33 cellular contexts compared by ENCODE assay signal in the genomic region with DNA sequence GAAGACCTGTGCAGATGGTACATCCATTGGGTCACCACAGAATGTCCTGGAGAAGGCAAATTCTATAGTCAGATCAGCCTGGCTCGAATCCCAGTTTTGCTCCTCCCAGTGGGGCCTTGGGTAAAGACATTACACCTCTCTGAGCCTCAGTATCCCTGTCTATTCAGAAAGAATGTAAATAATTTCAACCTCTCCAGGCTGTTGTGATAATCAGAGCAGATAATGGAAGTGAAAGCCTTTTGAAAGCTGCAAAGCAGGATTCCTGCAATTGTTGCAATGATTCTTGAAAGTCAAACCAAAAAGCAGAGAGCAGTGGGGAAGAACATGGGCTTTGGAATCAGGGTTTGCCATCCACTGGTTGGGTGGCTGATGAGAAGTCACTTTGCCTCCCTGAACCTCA.
"Had no signal": no experiment of that assay in that cellular context is flagged by ENCODE, and none has a peak within 500 bp of the region (broad histone marks: within the 10 kb centered on the region; RNA-seq: fewer than 3 reads in every experiment).

No MANE protein-coding gene starts in this region.

- H3K36me3 ChIP-seq: brain microvascular endothelial cell, SJCRH30, WERI-Rb-1 had no signal

- H3K9me3 Mint-ChIP-seq: activated CD4-positive, alpha-beta memory T cell treated with anti-CD3 and anti-CD28 coated beads, Interleukin-2, amount 10 ng/mL, durations not matched to agents 7 days and 5 days; activated naive CD8-positive, alpha-beta T cell treated with anti-CD3 and anti-CD28 coated beads for 36 hours; activated T-cell treated with anti-CD3 and anti-CD28 coated beads, Interleukin-2, amount 50 U/mL, for 72 hours; activated T-helper 17 cell treated with anti-CD3 and anti-CD28 coated beads, Interleukin-2, amount 50 U/mL, for 72 hours had no signal

- H3K4me3 ChIP-seq: SJCRH30, SK-N-MC had no signal

- DNase-seq: activated CD4-positive, alpha-beta memory T cell treated with anti-CD3 and anti-CD28 coated beads, Interleukin-2, amount 10 ng/mL, durations not matched to agents 7 days and 5 days; activated CD4-positive, alpha-beta T cell treated with anti-CD3 and anti-CD28 coated beads for 1 hour; activated CD4-positive, alpha-beta T cell treated with anti-CD3 and anti-CD28 coated beads for 48 hours; activated CD4-positive, CD25-positive, alpha-beta regulatory T cell; activated CD8-positive, alpha-beta memory T cell treated with anti-CD3 and anti-CD28 coated beads for 24 hours; activated CD8-positive, alpha-beta memory T cell treated with anti-CD3 and anti-CD28 coated beads, Interleukin-2, amount 10 ng/mL, durations not matched to agents 7 days and 5 days; activated CD8-positive, alpha-beta memory T cell treated with anti-CD3 and anti-CD28 coated beads, Interleukin-2, amount 50 U/mL, for 48 hours; activated effector memory CD4-positive, alpha-beta T cell treated with anti-CD3 and anti-CD28 coated beads, Interleukin-2, amount 50 U/mL, for 16 hours; activated naive CD4-positive, alpha-beta T cell; activated naive CD4-positive, alpha-beta T cell treated with anti-CD3 and anti-CD28 coated beads, Interleukin-2, amount 50 U/mL, for 16 hours; activated naive CD8-positive, alpha-beta T cell treated with anti-CD3 and anti-CD28 coated beads for 36 hours; activated T-cell treated with anti-CD3 and anti-CD28 coated beads, Interleukin-2, amount 50 U/mL, for 72 hours; amniotic stem cell; aorta; brain microvascular endothelial cell; central memory CD4-positive, alpha-beta T cell; NCI-H1105; NCI-H1417 treated with DMSO at 0.1 percent for 48 hours; NCI-H187 treated with DMSO at 0.1 percent for 48 hours; NCI-H2081; NCI-H226; NCI-H510A; NCI-H526; NCI-H748 treated with DMSO at 0.1 percent for 48 hours; NK-92 treated with Interleukin-12 subunit alpha and Interleukin-12 subunit beta, amount 100 ng/mL, for 24 hours; PC-3; SJCRH30; T1000; WERI-Rb-1 had no signal

- H3K36me3 Mint-ChIP-seq: activated CD8-positive, alpha-beta memory T cell treated with anti-CD3 and anti-CD28 coated beads, Interleukin-2, amount 10 ng/mL, durations not matched to agents 7 days and 5 days; activated naive CD8-positive, alpha-beta T cell treated with anti-CD3 and anti-CD28 coated beads for 36 hours had no signal

- H3K27me3 ChIP-seq: SJCRH30 had no signal

- H3K27ac ChIP-seq: brain microvascular endothelial cell, RWPE1, SJCRH30, SK-N-MC, WERI-Rb-1 had no signal

- H3K4me3 Mint-ChIP-seq: activated CD4-positive, alpha-beta memory T cell treated with anti-CD3 and anti-CD28 coated beads, Interleukin-2, amount 10 ng/mL, durations not matched to agents 7 days and 5 days; activated CD8-positive, alpha-beta memory T cell treated with anti-CD3 and anti-CD28 coated beads, Interleukin-2, amount 10 ng/mL, durations not matched to agents 7 days and 5 days; activated naive CD8-positive, alpha-beta T cell treated with anti-CD3 and anti-CD28 coated beads for 36 hours; activated T-cell treated with anti-CD3 and anti-CD28 coated beads, Interleukin-2, amount 50 U/mL, for 72 hours; activated T-helper 17 cell treated with anti-CD3 and anti-CD28 coated beads, Interleukin-2, amount 50 U/mL, for 72 hours had no signal

- H3K4me1 Mint-ChIP-seq: activated CD4-positive, alpha-beta memory T cell treated with anti-CD3 and anti-CD28 coated beads, Interleukin-2, amount 10 ng/mL, durations not matched to agents 7 days and 5 days; activated CD8-positive, alpha-beta memory T cell treated with anti-CD3 and anti-CD28 coated beads, Interleukin-2, amount 10 ng/mL, durations not matched to agents 7 days and 5 days; activated naive CD8-positive, alpha-beta T cell treated with anti-CD3 and anti-CD28 coated beads for 36 hours; activated T-helper 17 cell treated with anti-CD3 and anti-CD28 coated beads, Interleukin-2, amount 50 U/mL, for 72 hours had no signal

- ATAC-seq: activated CD8-positive, alpha-beta memory T cell treated with anti-CD3 and anti-CD28 coated beads, Interleukin-2, amount 10 ng/mL, durations not matched to agents 7 days and 5 days; activated T-cell treated with anti-CD3 and anti-CD28 coated beads, Interleukin-2, amount 50 U/mL, for 72 hours; activated T-helper 17 cell treated with anti-CD3 and anti-CD28 coated beads, Interleukin-2, amount 50 U/mL, for 72 hours; PC-3; Right ventricle myocardium inferior had no signal

- H3K9me3 ChIP-seq: SJCRH30 had no signal
